17 cellular contexts compared by ENCODE assay signal in the genomic region with DNA sequence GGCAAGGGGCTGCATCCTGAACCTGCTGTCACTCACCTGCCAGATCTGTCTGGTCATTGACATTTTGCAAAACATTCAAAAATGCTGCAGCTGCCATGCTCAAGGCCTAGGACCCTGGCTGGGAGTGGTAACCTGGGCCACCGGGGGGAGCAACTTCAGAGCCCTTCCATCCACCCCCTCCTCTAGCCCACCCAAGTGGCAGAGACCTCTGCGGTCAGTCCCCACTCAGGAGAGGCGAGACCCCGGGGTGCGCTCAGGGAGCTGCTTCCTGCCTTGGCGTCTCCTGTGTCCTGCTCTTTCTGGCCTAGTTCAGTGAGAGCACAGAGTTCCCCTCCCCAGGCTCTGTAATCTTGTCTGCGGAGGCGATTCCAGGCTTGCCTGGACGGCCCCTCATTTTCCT.
DNase-seq lines count a peak whose midpoint lies in the region; ATAC-seq, FAIRE-seq and TF ChIP-seq lines count a peak whose summit lies in the region.
"Had no signal": no experiment of that assay in that cellular context is flagged by ENCODE, and none has a peak within 500 bp of the region (broad histone marks: within the 10 kb centered on the region; RNA-seq: fewer than 3 reads in every experiment).

No MANE protein-coding gene starts in this region.

- H4K20me1 ChIP-seq in DOHH2 (ENCODE audit: control insufficient read depth, insufficient read depth, low read depth, low read length), result no peaks in the 10 kb centered on the region
- no peaks in the 10 kb centered on the region for H4K20me1 ChIP-seq in MM.1S (ENCODE audit: insufficient read depth, low read length)

- H3K4me2 ChIP-seq in DOHH2 (ENCODE audit: low read length) (peak overlapping the region; percentile 76), MM.1S (ENCODE audit: low read depth, low read length) (peak overlapping the region; percentile 60)

- peak; percentile 20 for TF ChIP-seq CTCF in DOHH2 (IDR thresholded peaks at IDR 0.05; ENCODE audit: low read depth, low read length, poor library complexity, severe bottlenecking)
- no peak for TF ChIP-seq CTCF in MM.1S (IDR thresholded peaks at IDR 0.05; ENCODE audit: low read length)
- no peak for TF ChIP-seq CTCF in nephron (IDR thresholded peaks at IDR 0.05; ENCODE audit: unreplicated experiment in 3 of 3)
- no peak for TF ChIP-seq CTCF in upper lobe of right lung (IDR thresholded peaks at IDR 0.05)

- peaks cover 43% of the 10 kb centered on the region for H3K36me3 ChIP-seq in DOHH2 (ENCODE audit: control insufficient read depth, low read length)
- H3K36me3 ChIP-seq in MM.1S (replicated peaks; ENCODE audit: insufficient read depth, low read length), result no peaks in the 10 kb centered on the region
- no peaks in the 10 kb centered on the region for H3K36me3 ChIP-seq in upper lobe of right lung

- H3K27me3 ChIP-seq in DOHH2 (ENCODE audit: control insufficient read depth, low read length) (no peaks in the 10 kb centered on the region), MM.1S (replicated peaks; ENCODE audit: insufficient read depth, low read length) (no peaks in the 10 kb centered on the region), upper lobe of right lung (no peaks in the 10 kb centered on the region)
- H3K27me3 ChIP-seq: esophagus squamous epithelium had no signal

- H3K9me3 ChIP-seq in DOHH2 (ENCODE audit: control insufficient read depth, insufficient read depth, low read length) (no peaks in the 10 kb centered on the region), MM.1S (replicated peaks; ENCODE audit: insufficient read depth, low read length) (no peaks in the 10 kb centered on the region), upper lobe of right lung (no peaks in the 10 kb centered on the region)
- H3K9me3 ChIP-seq: Caco-2, esophagus squamous epithelium had no signal

- H2AFZ ChIP-seq in MM.1S (ENCODE audit: low read length), result no peak overlapping the region

- H3K79me2 ChIP-seq in DOHH2 (ENCODE audit: control insufficient read depth, low read length) (no peaks in the 10 kb centered on the region), MM.1S (ENCODE audit: low read length) (no peaks in the 10 kb centered on the region)

- peaks cover 11% of the 10 kb centered on the region for H3K36me3 Mint-ChIP-seq in central memory CD8-positive, alpha-beta T cell (ENCODE audit: insufficient read depth)
- H3K36me3 Mint-ChIP-seq in nephron (ENCODE audit: low read depth), result peaks cover 70% of the 10 kb centered on the region
- peaks cover 30% of the 10 kb centered on the region for H3K36me3 Mint-ChIP-seq in activated naive CD8-positive, alpha-beta T cell treated with anti-CD3 and anti-CD28 coated beads for 36 hours

- DNase-seq in MM.1S (no peak), cerebellar cortex (ENCODE audit: low spot score) (no peak), upper lobe of right lung (no peak), RCC 7860 (ENCODE audit: low spot score) (no peak)
- DNase-seq in central memory CD8-positive, alpha-beta T cell (ENCODE audit: low spot score in 2 of 2), result no peak
- DNase-seq in activated naive CD8-positive, alpha-beta T cell treated with anti-CD3 and anti-CD28 coated beads for 36 hours, result no peak
- DNase-seq: activated CD4-positive, alpha-beta memory T cell treated with anti-CD3 and anti-CD28 coated beads, Interleukin-2, amount 10 ng/mL, durations not matched to agents 7 days and 5 days; activated T-cell treated with anti-CD3 and anti-CD28 coated beads, Interleukin-2, amount 50 U/mL, for 4 hours; Caco-2; esophagus squamous epithelium; NCI-H146; NCI-H345; SHP77 treated with DMSO at 0.1 percent for 48 hours had no signal

- H3F3A ChIP-seq in DOHH2 (ENCODE audit: control insufficient read depth, insufficient read depth) (peaks cover 28% of the 10 kb centered on the region), MM.1S (ENCODE audit: insufficient read depth, low read length) (peaks cover 12% of the 10 kb centered on the region)

- H3K9me2 ChIP-seq in DOHH2 (replicated peaks; ENCODE audit: control insufficient read depth, low read length), result no peaks in the 10 kb centered on the region
- H3K9me2 ChIP-seq in MM.1S (replicated peaks; ENCODE audit: insufficient read depth, low read length), result no peaks in the 10 kb centered on the region

- H3K4me3 ChIP-seq in DOHH2 (ENCODE audit: low read length) (peak overlapping the region; percentile 66), MM.1S (ENCODE audit: low read length) (peak overlapping the region; percentile 26; the same call in 1 of the 2 replicates), upper lobe of right lung (no peak overlapping the region)

- H3K27ac ChIP-seq in DOHH2 (ENCODE audit: low read depth, low read length) (peak overlapping the region; percentile 96), MM.1S (ENCODE audit: low read length) (peak overlapping the region; percentile 73), upper lobe of right lung (no peak overlapping the region)
- H3K27ac ChIP-seq: esophagus squamous epithelium, VCaP had no signal

- H3K27ac Mint-ChIP-seq in central memory CD8-positive, alpha-beta T cell (ENCODE audit: low read depth), result peak overlapping the region; percentile 59
- peak overlapping the region in 2 of 3 experiments; percentile 40 to 58 for H3K27ac Mint-ChIP-seq in nephron
- H3K27ac Mint-ChIP-seq in activated naive CD8-positive, alpha-beta T cell treated with anti-CD3 and anti-CD28 coated beads for 36 hours, result no peak overlapping the region
- H3K27ac Mint-ChIP-seq: activated naive CD4-positive, alpha-beta T cell treated with anti-CD3 and anti-CD28 coated beads, Interleukin-2, amount 50 U/mL, for 24 hours had no signal

- no peaks in the 10 kb centered on the region for H3K27me3 Mint-ChIP-seq in central memory CD8-positive, alpha-beta T cell
- peaks cover 13% of the 10 kb centered on the region for H3K27me3 Mint-ChIP-seq in nephron (ENCODE audit: low read depth)
- H3K27me3 Mint-ChIP-seq in activated naive CD8-positive, alpha-beta T cell treated with anti-CD3 and anti-CD28 coated beads for 36 hours, result no peaks in the 10 kb centered on the region
- H3K27me3 Mint-ChIP-seq: activated CD4-positive, alpha-beta memory T cell treated with anti-CD3 and anti-CD28 coated beads, Interleukin-2, amount 10 ng/mL, durations not matched to agents 7 days and 5 days; activated naive CD4-positive, alpha-beta T cell treated with anti-CD3 and anti-CD28 coated beads, Interleukin-2, amount 50 U/mL, for 24 hours had no signal

- peak overlapping the region; percentile 42; the same call in 1 of the 2 replicates for H3K9ac ChIP-seq in MM.1S (ENCODE audit: low read length)

- H3K4me1 Mint-ChIP-seq in central memory CD8-positive, alpha-beta T cell, result peaks cover 21% of the 10 kb centered on the region
- peaks cover 16% of the 10 kb centered on the region for H3K4me1 Mint-ChIP-seq in nephron
- H3K4me1 Mint-ChIP-seq in activated naive CD8-positive, alpha-beta T cell treated with anti-CD3 and anti-CD28 coated beads for 36 hours, result no peaks in the 10 kb centered on the region

- H3K4me1 ChIP-seq in DOHH2 (ENCODE audit: control insufficient read depth, low read length) (peaks cover 63% of the 10 kb centered on the region), MM.1S (ENCODE audit: low read length) (peaks cover 18% of the 10 kb centered on the region; the same call in 1 of the 2 replicates), upper lobe of right lung (no peaks in the 10 kb centered on the region)
- H3K4me1 ChIP-seq: Caco-2 had no signal

- no peak for FAIRE-seq in RCC 7860 (lab: Jason Lieb, UNC)

- no peak for ATAC-seq in central memory CD8-positive, alpha-beta T cell (replicated peaks; ENCODE audit: extremely low read depth, poor library complexity, severe bottlenecking)
- no peak for ATAC-seq in upper lobe of right lung
- ATAC-seq: activated T-cell treated with anti-CD3 and anti-CD28 coated beads, Interleukin-2, amount 50 U/mL, for 4 hours had no signal

- no peak overlapping the region for H3K4me3 Mint-ChIP-seq in central memory CD8-positive, alpha-beta T cell
- H3K4me3 Mint-ChIP-seq in nephron, result no peak overlapping the region
- H3K4me3 Mint-ChIP-seq in activated naive CD8-positive, alpha-beta T cell treated with anti-CD3 and anti-CD28 coated beads for 36 hours, result no peak overlapping the region
- H3K4me3 Mint-ChIP-seq: activated CD4-positive, alpha-beta memory T cell treated with anti-CD3 and anti-CD28 coated beads, Interleukin-2, amount 10 ng/mL, durations not matched to agents 7 days and 5 days; activated naive CD4-positive, alpha-beta T cell treated with anti-CD3 and anti-CD28 coated beads, Interleukin-2, amount 50 U/mL, for 24 hours; activated T-cell treated with anti-CD3 and anti-CD28 coated beads, Interleukin-2, amount 50 U/mL, for 4 hours had no signal

- intact Hi-C loops in upper lobe of right lung (cut with DNase I), result no loop called here

- H3K9me3 Mint-ChIP-seq in central memory CD8-positive, alpha-beta T cell, result no peaks in the 10 kb centered on the region
- H3K9me3 Mint-ChIP-seq in nephron, result no peaks in the 10 kb centered on the region
- no peaks in the 10 kb centered on the region for H3K9me3 Mint-ChIP-seq in activated naive CD8-positive, alpha-beta T cell treated with anti-CD3 and anti-CD28 coated beads for 36 hours
- H3K9me3 Mint-ChIP-seq: activated CD4-positive, alpha-beta memory T cell treated with anti-CD3 and anti-CD28 coated beads, Interleukin-2, amount 10 ng/mL, durations not matched to agents 7 days and 5 days; activated naive CD4-positive, alpha-beta T cell treated with anti-CD3 and anti-CD28 coated beads, Interleukin-2, amount 50 U/mL, for 24 hours; activated T-cell treated with anti-CD3 and anti-CD28 coated beads, Interleukin-2, amount 50 U/mL, for 4 hours had no signal
